ENCODE assay signal across 8 cellular contexts in the genomic region with DNA sequence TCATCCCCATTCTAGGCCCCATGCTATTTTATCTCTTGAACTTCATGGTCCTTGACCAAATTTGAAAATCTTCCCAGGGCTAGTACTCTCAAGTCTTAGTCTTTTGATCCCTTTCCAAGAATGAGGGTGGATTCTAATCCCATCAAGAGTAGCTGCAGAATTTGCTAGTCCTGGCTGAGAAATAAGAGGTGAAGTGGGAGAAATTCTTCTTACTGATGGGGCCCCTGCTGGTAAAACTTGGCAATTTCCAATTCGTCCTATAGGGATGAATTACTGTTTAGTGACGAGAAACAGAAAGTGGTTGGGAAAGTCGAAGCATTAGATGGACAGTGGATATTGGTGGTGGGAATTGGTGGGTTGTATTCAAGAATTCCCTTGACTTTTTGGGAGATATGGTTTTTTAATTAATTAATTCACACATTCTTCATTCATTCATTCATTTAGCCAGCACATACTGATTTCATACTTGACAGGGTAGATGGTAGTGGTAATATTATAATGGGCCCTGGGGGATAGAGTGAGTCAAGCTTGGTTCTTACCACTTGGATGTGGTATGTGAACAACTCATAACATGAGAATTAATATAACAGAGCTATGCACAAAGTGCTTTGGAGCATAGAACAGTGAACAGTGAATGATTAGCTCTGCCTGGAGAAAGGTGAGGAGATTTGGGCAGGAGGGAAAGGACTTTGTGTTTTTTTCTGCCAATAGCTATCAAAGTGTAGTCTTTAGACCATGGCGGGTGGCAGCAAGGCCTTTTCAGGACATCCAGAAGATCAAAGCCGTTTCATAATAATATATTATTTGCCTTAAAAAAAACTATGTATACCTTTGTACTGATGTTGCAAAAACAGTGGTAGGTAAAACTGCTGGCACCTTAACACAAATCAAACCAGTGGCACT.
DNase-seq lines count a peak whose midpoint lies in the region; ATAC-seq and TF ChIP-seq lines count a peak whose summit lies in the region.

No MANE protein-coding gene starts in this region.

- H2BK5ac ChIP-seq in neuronal stem cell (ENCODE audit: low read length), result no peak overlapping the region

- H4K91ac ChIP-seq in neuronal stem cell (ENCODE audit: low read depth, low read length, poor library complexity), result no peak overlapping the region

- ATAC-seq in HG03354 (IDR thresholded peaks at IDR 0.05; ENCODE audit: poor library complexity, severe bottlenecking, unreplicated experiment), result peak; percentile 75
- no peak for ATAC-seq in GM18858 (IDR thresholded peaks at IDR 0.05; ENCODE audit: unreplicated experiment)
- ATAC-seq in HG03095 (IDR thresholded peaks at IDR 0.05; ENCODE audit: unreplicated experiment), result no peak

- H3K4me2 ChIP-seq in neuronal stem cell (ENCODE audit: insufficient read depth, low read length, poor library complexity, severe bottlenecking), result no peak overlapping the region

- H3K23ac ChIP-seq in neuronal stem cell (ENCODE audit: low read depth, low read length, poor library complexity), result no peak overlapping the region

- H3K14ac ChIP-seq in neuronal stem cell (ENCODE audit: low read length), result no peak overlapping the region

- no peak overlapping the region for H4K8ac ChIP-seq in neuronal stem cell (ENCODE audit: low read depth, low read length)

- H3K4ac ChIP-seq in neuronal stem cell (ENCODE audit: low read length), result peak overlapping the region; percentile 37

- no peak overlapping the region for H2BK15ac ChIP-seq in neuronal stem cell (ENCODE audit: low read length)

- H3K36me3 ChIP-seq in neuronal stem cell (replicated peaks in 1 of 2; ENCODE audit: control insufficient read depth in 2 of 2, insufficient read depth in 2 of 2, low read length in 2 of 2), result no peaks in the 10 kb centered on the region

- DNase-seq in astrocyte of the cerebellum (ENCODE audit: low read depth) (no peak), neuronal stem cell (ENCODE audit: low spot score) (no peak), NCI-H146 treated with DMSO at 0.1 percent for 48 hours (lab: John Stamatoyannopoulos, UW; ENCODE audit: unreplicated experiment) (no peak), activated gamma-delta T cell treated with Interleukin-2 at 50 U/mL for 16 hours (no peak)

- in situ Hi-C loops in astrocyte of the cerebellum (cut with HindIII; ENCODE audit: low sequenced_read_pairs), result no loop called here

- no CpG with 5 or more reads among the region's 5 CpGs for WGBS in neuronal stem cell (ENCODE audit: extremely low coverage in 2 of 2, insufficient read length in 2 of 2, insufficient replicate concordance in 1 of 2), 2 donors

- H3K4me3 ChIP-seq in astrocyte of the cerebellum (ENCODE audit: low read depth, low read length) (no peak overlapping the region), neuronal stem cell (ENCODE audit: low read length in 2 of 2) (no peak overlapping the region)

- TF ChIP-seq CTCF in GM12872 (IDR thresholded peaks at IDR 0.05; ENCODE audit: insufficient read depth, low read depth, low read length), result 0 out of 3 replicates have a peak, but pooled peaks have one; percentile 25
- TF ChIP-seq CTCF in astrocyte of the cerebellum (IDR thresholded peaks at IDR 0.05; ENCODE audit: low read depth, low read length, missing control alignments), result peak; percentile 45

- no peaks in the 10 kb centered on the region for H3K9me3 ChIP-seq in neuronal stem cell (replicated peaks in 1 of 2; ENCODE audit: control insufficient read depth in 2 of 2, insufficient read depth in 1 of 2, low read depth in 1 of 2, low read length in 2 of 2)

- H3K4me1 ChIP-seq in neuronal stem cell (ENCODE audit: control insufficient read depth in 2 of 2, insufficient read depth in 1 of 2, low read depth in 1 of 2, low read length in 2 of 2), result peaks cover 0 to 3% of the 10 kb centered on the region in 2 donors

- H2AFZ ChIP-seq in neuronal stem cell (ENCODE audit: low read length), result no peak overlapping the region

- no peaks in the 10 kb centered on the region for H3K27me3 ChIP-seq in neuronal stem cell (ENCODE audit: control insufficient read depth in 3 of 3, insufficient read depth in 3 of 3, low read depth in 1 of 3, low read length in 3 of 3)

- no peak overlapping the region for H3K27ac ChIP-seq in neuronal stem cell (replicated peaks; ENCODE audit: low read length)

- H3K9ac ChIP-seq in neuronal stem cell (ENCODE audit: low read depth, low read length, poor library complexity), result no peak overlapping the region

- H2BK12ac ChIP-seq in neuronal stem cell (ENCODE audit: low read length), result no peak overlapping the region

- no peaks in the 10 kb centered on the region for H3K79me1 ChIP-seq in neuronal stem cell (ENCODE audit: low read depth, low read length)

- H2BK120ac ChIP-seq in neuronal stem cell (ENCODE audit: low read depth, low read length), result no peak overlapping the region

- H2AK5ac ChIP-seq in neuronal stem cell (ENCODE audit: low read depth, low read length), result no peak overlapping the region

- H3K18ac ChIP-seq in neuronal stem cell (ENCODE audit: low read length), result no peak overlapping the region
